8 cellular contexts compared by ENCODE assay signal in genomic region chr6:391559-392440, GRCh38. TPM values are rescaled to one million over a fixed set of nuclear protein-coding genes. Genes with fewer than 3 reads are reported as not detected.
DNase-seq lines count a peak whose midpoint lies in the region; ATAC-seq and TF ChIP-seq lines count a peak whose summit lies in the region.

TSS of gene IRF4 (plus strand) at chr6:391752. CDS start at chr6:393153, 1,401 bp downstream.

- no peak for TF ChIP-seq CTCF in fibroblast of lung (conservative IDR thresholded peaks at IDR 0.05 in 1 of 2, IDR thresholded peaks at IDR 0.05 in 1 of 2; ENCODE audit: low read depth in 1 of 2, low read length in 2 of 2)
- no peak for TF ChIP-seq CTCF in progenitor cell of endocrine pancreas (IDR thresholded peaks at IDR 0.05; ENCODE audit: unreplicated experiment)

- H3K9me3 Mint-ChIP-seq in activated CD4-positive, alpha-beta memory T cell treated with anti-CD3 and anti-CD28 coated beads, Interleukin-2, amount 10 ng/mL, durations not matched to agents 7 days and 5 days = no peaks in the 10 kb centered on the region
- no peaks in the 10 kb centered on the region for H3K9me3 Mint-ChIP-seq in progenitor cell of endocrine pancreas (ENCODE audit: low read depth)

- H3K4me2 ChIP-seq in fibroblast of lung (ENCODE audit: extremely low read depth, insufficient read depth, low read length) = peak within 1 kb of the TSS; percentile 68

- DNase-seq in activated CD4-positive, alpha-beta memory T cell treated with anti-CD3 and anti-CD28 coated beads, Interleukin-2, amount 10 ng/mL, durations not matched to agents 7 days and 5 days = peak; percentile 76
- DNase-seq in fibroblast of lung (ENCODE audit: low read depth in 2 of 2) (no peak), progenitor cell of endocrine pancreas (ENCODE audit: low spot score, unreplicated experiment) (no peak), NCI-H146 treated with DMSO at 0.1 percent for 48 hours (lab: John Stamatoyannopoulos, UW; ENCODE audit: unreplicated experiment) (no peak), cerebellar cortex (ENCODE audit: low spot score) (no peak), NCI-H510A treated with DMSO at 0.1 percent for 48 hours (lab: John Stamatoyannopoulos, UW) (no peak)

- peaks cover 54% of the 10 kb centered on the region for H3K27me3 ChIP-seq in fibroblast of lung (ENCODE audit: control insufficient read depth, insufficient read depth, low read length)

- no peaks in the 10 kb centered on the region for H3K36me3 ChIP-seq in fibroblast of lung (ENCODE audit: control insufficient read depth, insufficient read depth, low read length)

- peaks cover 56% of the 10 kb centered on the region for H3K4me1 Mint-ChIP-seq in activated CD4-positive, alpha-beta memory T cell treated with anti-CD3 and anti-CD28 coated beads, Interleukin-2, amount 10 ng/mL, durations not matched to agents 7 days and 5 days
- H3K4me1 Mint-ChIP-seq in progenitor cell of endocrine pancreas (ENCODE audit: low read depth) = peaks cover 7% of the 10 kb centered on the region

- H3K27me3 Mint-ChIP-seq in activated CD4-positive, alpha-beta memory T cell treated with anti-CD3 and anti-CD28 coated beads, Interleukin-2, amount 10 ng/mL, durations not matched to agents 7 days and 5 days = no peaks in the 10 kb centered on the region
- H3K27me3 Mint-ChIP-seq in progenitor cell of endocrine pancreas = peaks cover 87% of the 10 kb centered on the region

- no peaks in the 10 kb centered on the region for H3K4me1 ChIP-seq in fibroblast of lung (ENCODE audit: control insufficient read depth, extremely low read depth, insufficient read depth, low read length)

- H3K4me3 Mint-ChIP-seq in activated CD4-positive, alpha-beta memory T cell treated with anti-CD3 and anti-CD28 coated beads, Interleukin-2, amount 10 ng/mL, durations not matched to agents 7 days and 5 days = peak within 1 kb of the TSS; percentile 98
- peak within 1 kb of the TSS; percentile 61 for H3K4me3 Mint-ChIP-seq in progenitor cell of endocrine pancreas (ENCODE audit: low read depth)

- no peak within 1 kb of the TSS for H3K27ac ChIP-seq in fibroblast of lung (ENCODE audit: insufficient read depth, low read length)

- ATAC-seq in GM18909 (IDR thresholded peaks at IDR 0.05; ENCODE audit: poor library complexity, unreplicated experiment) = peak; percentile 43
- ATAC-seq in HG03039 (IDR thresholded peaks at IDR 0.05; ENCODE audit: unreplicated experiment) = peak; percentile 45

- no peaks in the 10 kb centered on the region for H4K20me1 ChIP-seq in fibroblast of lung (ENCODE audit: control insufficient read depth, extremely low read depth, insufficient read depth, low read length)

- peaks cover 39% of the 10 kb centered on the region for H3K36me3 Mint-ChIP-seq in activated CD4-positive, alpha-beta memory T cell treated with anti-CD3 and anti-CD28 coated beads, Interleukin-2, amount 10 ng/mL, durations not matched to agents 7 days and 5 days (ENCODE audit: low read depth)
- H3K36me3 Mint-ChIP-seq in progenitor cell of endocrine pancreas (ENCODE audit: insufficient read depth) = no peaks in the 10 kb centered on the region

- H3K9me3 ChIP-seq in fibroblast of lung (ENCODE audit: control insufficient read depth, insufficient read depth, low read depth, low read length) = no peaks in the 10 kb centered on the region

- no peak within 1 kb of the TSS for H2AFZ ChIP-seq in fibroblast of lung (ENCODE audit: low read length)

- POLR2A ChIA-PET in activated CD4-positive, alpha-beta memory T cell treated with anti-CD3 and anti-CD28 coated beads, Interleukin-2, amount 10 ng/mL, durations not matched to agents 7 days and 5 days (lab: Charles Lee) = interaction anchor here (0.6 to 8.3 kb wide), 54 partner anchors 9 to 1136 kb away, joined by 3 to 328 read pairs (median 6); partner anchors contain the start of genes DUSP22 and EXOC2

- CTCF ChIA-PET in activated CD4-positive, alpha-beta memory T cell treated with anti-CD3 and anti-CD28 coated beads, Interleukin-2, amount 10 ng/mL, durations not matched to agents 7 days and 5 days (lab: Charles Lee) = interaction anchor here (0.5 to 7.3 kb wide), 17 partner anchors 13 to 281 kb away, joined by 3 to 57 read pairs (median 4); no protein-coding TSS in a partner anchor

- peak within 1 kb of the TSS in 2 of 4 experiments; percentile 1 to 43 for H3K4me3 ChIP-seq in fibroblast of lung (replicated peaks in 1 of 4; ENCODE audit: control extremely low read depth in 1 of 4, insufficient read depth in 1 of 4, low read depth in 3 of 4, low read length in 4 of 4)

- H3K79me2 ChIP-seq in fibroblast of lung (ENCODE audit: control insufficient read depth, insufficient read depth, low read length) = no peaks in the 10 kb centered on the region

- peak within 1 kb of the TSS; percentile 98 for H3K27ac Mint-ChIP-seq in activated CD4-positive, alpha-beta memory T cell treated with anti-CD3 and anti-CD28 coated beads, Interleukin-2, amount 10 ng/mL, durations not matched to agents 7 days and 5 days
- no peak within 1 kb of the TSS for H3K27ac Mint-ChIP-seq in progenitor cell of endocrine pancreas

- no peak within 1 kb of the TSS for H3K9ac ChIP-seq in fibroblast of lung (ENCODE audit: insufficient read depth, low read length)

RNA-seq across cellular contexts. Expression of gene IRF4, which starts in this region (rescaled TPM):
- 100 to 1,000 TPM; 171 to 178 TPM for total RNA-seq in activated CD4-positive, alpha-beta memory T cell treated with anti-CD3 and anti-CD28 coated beads, Interleukin-2, amount 10 ng/mL, durations not matched to agents 7 days and 5 days
- total RNA-seq in fibroblast of lung (under 0.01 TPM in 2 replicates), progenitor cell of endocrine pancreas (0.04 TPM in 1 of 2 replicates, not detected in the other)
- polyA plus RNA-seq in fibroblast of lung = 0.01 and 0.02 TPM in 2 replicates
- polyA plus RNA-seq in fibroblast of lung (2012) = 0.02 TPM in 2 replicates
- not detected in 2 replicates for polyA minus RNA-seq in fibroblast of lung (ENCODE audit: low replicate concordance)

Comparison
In these comparisons a context has a peak if more than half of its experiments do, and no peak if none do; other contexts are left out.
1. RNA of gene IRF4 (total RNA-seq): 171 to 178 TPM in activated CD4-positive, alpha-beta memory T cell treated with anti-CD3 and anti-CD28 coated beads, Interleukin-2, amount 10 ng/mL, durations not matched to agents 7 days and 5 days; 0.04 TPM in progenitor cell of endocrine pancreas and under 0.01 TPM in fibroblast of lung; every median in the first group is over 100 times any median in the second.